In the genomic region with DNA sequence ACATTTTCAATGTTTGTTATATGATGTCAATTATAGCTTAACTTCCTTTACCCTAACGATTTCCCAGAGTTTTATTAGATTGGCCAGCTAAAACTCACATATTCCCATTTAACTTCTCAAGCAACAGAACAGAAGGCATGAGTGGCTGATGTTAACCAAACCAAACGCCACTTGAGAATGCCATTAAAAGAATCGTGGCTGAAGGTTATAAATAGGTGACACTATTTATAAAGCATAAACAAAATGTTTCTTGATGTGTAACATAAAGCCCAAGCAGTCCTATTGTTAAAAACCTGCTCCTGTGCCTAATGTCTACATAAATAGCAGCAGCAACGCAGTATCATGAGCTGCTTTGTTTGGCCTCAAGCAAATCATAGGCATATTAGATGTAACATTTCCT, we compare ENCODE assay signal across 16 cellular contexts.
DNase-seq lines count a peak whose midpoint lies in the region; ATAC-seq and TF ChIP-seq lines count a peak whose summit lies in the region.
"Had no signal": no experiment of that assay in that cellular context is flagged by ENCODE, and none has a peak within 500 bp of the region (broad histone marks: within the 10 kb centered on the region; RNA-seq: fewer than 3 reads in every experiment).

No MANE protein-coding gene starts in this region.

- H3K9me3 ChIP-seq in cardiac muscle cell (ENCODE audit: low read depth) (no peaks in the 10 kb centered on the region), smooth muscle cell (replicated peaks; ENCODE audit: low read depth) (no peaks in the 10 kb centered on the region)
- H3K9me3 ChIP-seq: BLaER1 had no signal

- no peaks in the 10 kb centered on the region for H3F3A ChIP-seq in smooth muscle cell (ENCODE audit: low read depth)

- DNase-seq in NCI-H1436 treated with DMSO at 0.1 percent for 48 hours (lab: John Stamatoyannopoulos, UW): peak; percentile 24
- DNase-seq in NCI-H1436 (lab: John Stamatoyannopoulos, UW): no peak
- peak; percentile 17 for DNase-seq in NCI-H128 (lab: John Stamatoyannopoulos, UW; ENCODE audit: unreplicated experiment)
- DNase-seq in cardiac muscle cell (ENCODE audit: low read depth in 1 of 2, low spot score in 1 of 2): peak in 1 of 2 donors; percentile 45
- peak; percentile 3 for DNase-seq in myocyte (ENCODE audit: low read depth)
- no peak for DNase-seq in smooth muscle cell (lab: John Stamatoyannopoulos, UW; ENCODE audit: unreplicated experiment)
- no peak for DNase-seq in NOMO-1 treated with DMSO at 0.1 percent for 48 hours (lab: John Stamatoyannopoulos, UW; ENCODE audit: unreplicated experiment)
- DNase-seq: CD8-positive, alpha-beta T cell; DMS79 treated with DMSO at 0.1 percent for 48 hours; NCI-H1694; NCI-H2227 treated with DMSO at 0.1 percent for 48 hours; RPMI8226 had no signal

- H3K4me3 ChIP-seq in cardiac muscle cell (no peak overlapping the region), smooth muscle cell (no peak overlapping the region)
- H3K4me3 ChIP-seq: BLaER1, GM23338 had no signal

- H3K4me1 ChIP-seq in cardiac muscle cell (ENCODE audit: low read depth): peaks cover 53% of the 10 kb centered on the region
- H3K4me1 ChIP-seq in smooth muscle cell (ENCODE audit: low read depth): peaks cover 5% of the 10 kb centered on the region
- H3K4me1 ChIP-seq: BLaER1 had no signal

- 53% methylated on average over 4 of the region's 4 CpGs for WGBS in smooth muscle cell (ENCODE audit: low lambda C conversion rate)

- no peak overlapping the region for H3K4me2 ChIP-seq in smooth muscle cell
- H3K4me2 ChIP-seq: BLaER1, GM23338 had no signal

- no peak overlapping the region for H2AFZ ChIP-seq in smooth muscle cell (ENCODE audit: low read depth)
- H2AFZ ChIP-seq: GM23338 had no signal

- H3K79me2 ChIP-seq in smooth muscle cell (ENCODE audit: low read depth): no peaks in the 10 kb centered on the region

- H3K36me3 ChIP-seq in cardiac muscle cell (no peaks in the 10 kb centered on the region), smooth muscle cell (ENCODE audit: low read depth) (no peaks in the 10 kb centered on the region)
- H3K36me3 ChIP-seq: BLaER1 had no signal

- no peaks in the 10 kb centered on the region for H4K20me1 ChIP-seq in smooth muscle cell (ENCODE audit: low read depth)
- H4K20me1 ChIP-seq: BLaER1 had no signal

- ATAC-seq in HG03175 (IDR thresholded peaks at IDR 0.05; ENCODE audit: unreplicated experiment): no peak
- ATAC-seq: CD8-positive, alpha-beta T cell; GM23338; HCT116 had no signal

- TF ChIP-seq CTCF in cardiac muscle cell (IDR thresholded peaks at IDR 0.05; ENCODE audit: low read depth, low read length) (no peak), smooth muscle cell (IDR thresholded peaks at IDR 0.05; ENCODE audit: borderline replicate concordance, insufficient read depth, poor library complexity, severe bottlenecking) (no peak)

- no peak overlapping the region for H3K9ac ChIP-seq in smooth muscle cell (ENCODE audit: low read depth)
- H3K9ac ChIP-seq: BLaER1 had no signal

- no peaks in the 10 kb centered on the region for H3K27me3 ChIP-seq in cardiac muscle cell
- peaks cover 5% of the 10 kb centered on the region for H3K27me3 ChIP-seq in smooth muscle cell (ENCODE audit: low read depth)
- H3K27me3 ChIP-seq: BLaER1 had no signal

- peak overlapping the region; percentile 95 for H3K27ac ChIP-seq in cardiac muscle cell
- H3K27ac ChIP-seq in smooth muscle cell (ENCODE audit: low read depth): no peak overlapping the region
- H3K27ac ChIP-seq: BLaER1 had no signal

Comparison
In these comparisons a context has a peak if more than half of its experiments do, and no peak if none do; other contexts are left out.
1. DNase-seq: peak in NCI-H1436 treated with DMSO at 0.1 percent for 48 hours (single experiment), NCI-H128 (single experiment) and myocyte (single experiment); none in NCI-H1436 (single experiment), smooth muscle cell (single experiment) and NOMO-1 treated with DMSO at 0.1 percent for 48 hours (single experiment).